29 cellular contexts compared by ENCODE assay signal in genomic region chr13:95209109-95209508, GRCh38.
"Had no signal": no experiment of that assay in that cellular context is flagged by ENCODE, and none has a peak within 500 bp of the region (broad histone marks: within the 10 kb centered on the region; RNA-seq: fewer than 3 reads in every experiment).

No MANE protein-coding gene starts in this region.

- H3K27me3 Mint-ChIP-seq: activated CD4-positive, alpha-beta T cell treated with anti-CD3 and anti-CD28 coated beads, Interleukin-2, amount 10 ng/mL, durations not matched to agents 24 days and 14 days; activated naive CD4-positive, alpha-beta T cell treated with anti-CD3 and anti-CD28 coated beads, Interleukin-2, amount 50 U/mL, for 24 hours; activated T-cell treated with anti-CD3 and anti-CD28 coated beads, Interleukin-2, amount 50 U/mL, for 24 hours had no signal

- H3K27ac Mint-ChIP-seq: activated CD4-positive, alpha-beta T cell treated with anti-CD3 and anti-CD28 coated beads, Interleukin-2, amount 10 ng/mL, durations not matched to agents 24 days and 14 days; activated CD8-positive, alpha-beta T cell treated with anti-CD3 and anti-CD28 coated beads, Interleukin-2, amount 10 ng/mL, durations not matched to agents 7 days and 5 days; activated naive CD4-positive, alpha-beta T cell treated with anti-CD3 and anti-CD28 coated beads, Interleukin-2, amount 50 U/mL, for 24 hours; activated T-cell treated with anti-CD3 and anti-CD28 coated beads, Interleukin-2, amount 50 U/mL, for 24 hours; activated T-helper 2 cell treated with anti-CD3 and anti-CD28 coated beads, Interferon-gamma antibody, Interleukin-2, Interleukin-4, amounts not matched to agents 10 μg/mL and 5 μg/mL and 100 μg/mL, durations not matched to agents 14 hours and 24 hours and 36 hours; T-helper 1 cell treated with Interleukin-12 subunit alpha and Interleukin-12 subunit beta and Interleukin-4 antibody, amounts not matched to agents 30 μg/mL and 1 μg/mL, for 36 hours; T-helper 2 cell treated with Interferon-gamma antibody and Interleukin-4, amounts not matched to agents 5 μg/mL and 100 μg/mL, for 36 hours had no signal

- H3K4me2 ChIP-seq: SK-N-SH had no signal

- H3K27ac ChIP-seq: adrenal gland, body of pancreas, breast epithelium, Peyer's patch, SJSA1 had no signal

- ATAC-seq: activated CD8-positive, alpha-beta T cell treated with anti-CD3 and anti-CD28 coated beads, Interleukin-2, amount 10 ng/mL, durations not matched to agents 7 days and 5 days; body of pancreas had no signal

- H3K36me3 ChIP-seq: adrenal gland, breast epithelium had no signal

- DNase-seq: activated CD4-positive, alpha-beta T cell treated with anti-CD3 and anti-CD28 coated beads, Interleukin-2, amount 10 ng/mL, durations not matched to agents 24 days and 14 days; activated CD4-positive, alpha-beta T cell treated with anti-CD3 and anti-CD28 coated beads, Interleukin-2, amount 50 U/mL, for 4 hours; activated CD8-positive, alpha-beta T cell treated with anti-CD3 and anti-CD28 coated beads, Interleukin-2, amount 10 ng/mL, durations not matched to agents 7 days and 5 days; activated gamma-delta T cell; activated naive CD4-positive, alpha-beta T cell treated with Interleukin-2 at 50 U/mL for 16 hours; activated T-cell treated with anti-CD3 and anti-CD28 coated beads, Interleukin-2, amount 50 U/mL, for 24 hours; adrenal gland; body of pancreas; MM.1S; MV-4-11; NCI-H1092; NCI-H1436 treated with DMSO at 0.1 percent for 48 hours; NCI-H1694 treated with DMSO at 0.1 percent for 48 hours; NCI-H2029; NCI-H510A; NCI-H526; NCI-H748 treated with DMSO at 0.1 percent for 48 hours; NK-92 treated with Interleukin-12 subunit alpha and Interleukin-12 subunit beta, amount 100 ng/mL, for 24 hours; Peyer's patch; RPMI8226; SHP77 treated with DMSO at 0.1 percent for 48 hours; SK-N-SH had no signal

- H3K4me1 Mint-ChIP-seq: activated CD4-positive, alpha-beta T cell treated with anti-CD3 and anti-CD28 coated beads, Interleukin-2, amount 10 ng/mL, durations not matched to agents 24 days and 14 days; activated naive CD4-positive, alpha-beta T cell treated with anti-CD3 and anti-CD28 coated beads, Interleukin-2, amount 50 U/mL, for 24 hours had no signal

- H3K9me3 Mint-ChIP-seq: activated CD4-positive, alpha-beta T cell treated with anti-CD3 and anti-CD28 coated beads, Interleukin-2, amount 10 ng/mL, durations not matched to agents 24 days and 14 days; activated naive CD4-positive, alpha-beta T cell treated with anti-CD3 and anti-CD28 coated beads, Interleukin-2, amount 50 U/mL, for 24 hours; activated T-cell treated with anti-CD3 and anti-CD28 coated beads, Interleukin-2, amount 50 U/mL, for 24 hours; activated T-helper 2 cell treated with anti-CD3 and anti-CD28 coated beads, Interferon-gamma antibody, Interleukin-2, Interleukin-4, amounts not matched to agents 10 μg/mL and 5 μg/mL and 100 μg/mL, durations not matched to agents 14 hours and 24 hours and 36 hours; T-helper 1 cell treated with Interleukin-12 subunit alpha and Interleukin-12 subunit beta and Interleukin-4 antibody, amounts not matched to agents 30 μg/mL and 1 μg/mL, for 36 hours; T-helper 2 cell treated with Interferon-gamma antibody and Interleukin-4, amounts not matched to agents 5 μg/mL and 100 μg/mL, for 36 hours had no signal

- H3K27me3 ChIP-seq: adrenal gland, body of pancreas, breast epithelium, Peyer's patch, SJSA1 had no signal

- H3K9me3 ChIP-seq: adrenal gland, body of pancreas, breast epithelium, Peyer's patch, SJSA1, SK-N-SH had no signal

- H3K9ac ChIP-seq: SK-N-SH had no signal

- H3K4me1 ChIP-seq: adrenal gland, body of pancreas, breast epithelium, SJSA1 had no signal

- FAIRE-seq: astrocyte had no signal

- H3K4me3 Mint-ChIP-seq: activated CD4-positive, alpha-beta T cell treated with anti-CD3 and anti-CD28 coated beads, Interleukin-2, amount 10 ng/mL, durations not matched to agents 24 days and 14 days; activated CD8-positive, alpha-beta T cell treated with anti-CD3 and anti-CD28 coated beads, Interleukin-2, amount 10 ng/mL, durations not matched to agents 7 days and 5 days; activated naive CD4-positive, alpha-beta T cell treated with anti-CD3 and anti-CD28 coated beads, Interleukin-2, amount 50 U/mL, for 24 hours; activated T-cell treated with anti-CD3 and anti-CD28 coated beads, Interleukin-2, amount 50 U/mL, for 24 hours; T-helper 1 cell treated with Interleukin-12 subunit alpha and Interleukin-12 subunit beta and Interleukin-4 antibody, amounts not matched to agents 30 μg/mL and 1 μg/mL, for 36 hours; T-helper 2 cell treated with Interferon-gamma antibody and Interleukin-4, amounts not matched to agents 5 μg/mL and 100 μg/mL, for 36 hours had no signal

- H3K4me3 ChIP-seq: adrenal gland, body of pancreas, breast epithelium, Peyer's patch, SJSA1 had no signal
